In genomic region chr9:33510264-33511183, GRCh38 we compare ENCODE assay signal across 8 cellular contexts. TPM values are rescaled to one million over a fixed set of nuclear protein-coding genes. Genes with fewer than 3 reads are reported as not detected.
DNase-seq lines count a peak whose midpoint lies in the region; ATAC-seq and TF ChIP-seq lines count a peak whose summit lies in the region.

No MANE protein-coding gene starts in this region.

- peaks cover 4% of the 10 kb centered on the region for H3K9me3 Mint-ChIP-seq in Calu3 (ENCODE audit: low read depth, unreplicated experiment)
- H3K9me3 Mint-ChIP-seq in activated T-cell treated with anti-CD3 and anti-CD28 coated beads, Interleukin-2, amount 50 U/mL, for 4 hours = peaks cover 4% of the 10 kb centered on the region
- peaks cover 19% of the 10 kb centered on the region for H3K9me3 Mint-ChIP-seq in mesothelial cell of epicardium

- H3K4me3 Mint-ChIP-seq in Calu3 (ENCODE audit: low read depth, unreplicated experiment) (peak overlapping the region; percentile 86), mesothelial cell of epicardium (peak overlapping the region; percentile 95)
- peak overlapping the region; percentile 94 for H3K4me3 Mint-ChIP-seq in activated T-cell treated with anti-CD3 and anti-CD28 coated beads, Interleukin-2, amount 50 U/mL, for 4 hours

- TF ChIP-seq POLR2A in erythroblast (IDR thresholded peaks at IDR 0.05; ENCODE audit: low read length) = peak; percentile 84

- CTCF ChIA-PET in Calu3 (lab: Charles Lee) = interaction anchor here (0.6 to 1.1 kb wide), 4 partner anchors 14 to 246 kb away, joined by 3 to 5 read pairs (median 3); partner anchors contain the start of genes ANKRD18B, BAG1 and NOL6

- DNase-seq in Calu3 (peak; percentile 43), NCI-H82 (lab: John Stamatoyannopoulos, UW) (peak; percentile 74), erythroblast (lab: John Stamatoyannopoulos, UW) (peak; percentile 85 to 88), mesothelial cell of epicardium (ENCODE audit: low spot score in 2 of 2, unreplicated experiment in 2 of 2) (peak; percentile 28 to 65)
- DNase-seq in activated T-cell treated with anti-CD3 and anti-CD28 coated beads, Interleukin-2, amount 50 U/mL, for 4 hours = peak; percentile 14
- DNase-seq in stimulated activated naive CD8-positive, alpha-beta T cell treated with anti-CD3 and anti-CD28 coated beads, Interleukin-15, Interleukin-2, amounts not matched to agents 100 U/mL and 50 U/mL, for 24 hours = peak; percentile 57

- H3K4me1 Mint-ChIP-seq in Calu3 (ENCODE audit: low read depth, unreplicated experiment) (peaks cover 21% of the 10 kb centered on the region), mesothelial cell of epicardium (peaks cover 18% of the 10 kb centered on the region)
- peaks cover 20% of the 10 kb centered on the region for H3K4me1 Mint-ChIP-seq in activated T-cell treated with anti-CD3 and anti-CD28 coated beads, Interleukin-2, amount 50 U/mL, for 4 hours (ENCODE audit: low read depth)

- H3K27me3 Mint-ChIP-seq in Calu3 (ENCODE audit: unreplicated experiment) (no peaks in the 10 kb centered on the region), mesothelial cell of epicardium (ENCODE audit: low read depth) (no peaks in the 10 kb centered on the region)
- H3K27me3 Mint-ChIP-seq in activated T-cell treated with anti-CD3 and anti-CD28 coated beads, Interleukin-2, amount 50 U/mL, for 4 hours (ENCODE audit: low read depth) = no peaks in the 10 kb centered on the region

- H3K36me3 Mint-ChIP-seq in Calu3 (ENCODE audit: insufficient read depth, unreplicated experiment) = peaks cover 24% of the 10 kb centered on the region
- H3K36me3 Mint-ChIP-seq in activated T-cell treated with anti-CD3 and anti-CD28 coated beads, Interleukin-2, amount 50 U/mL, for 4 hours (ENCODE audit: insufficient read depth) = no peaks in the 10 kb centered on the region
- no peaks in the 10 kb centered on the region for H3K36me3 Mint-ChIP-seq in mesothelial cell of epicardium

- TF ChIP-seq CTCF in Calu3 (IDR thresholded peaks at IDR 0.05; ENCODE audit: unreplicated experiment) (no peak), mesothelial cell of epicardium (IDR thresholded peaks at IDR 0.05; ENCODE audit: unreplicated experiment) (no peak)

- TSS peak; percentile 69 for BruUV-seq in Calu3 (replicated peaks; lab: Mats Ljungman, UMichigan)

- ATAC-seq in HG02678 (IDR thresholded peaks at IDR 0.05; ENCODE audit: unreplicated experiment) (peak; percentile 67), HG03095 (IDR thresholded peaks at IDR 0.05; ENCODE audit: unreplicated experiment) (no peak)
- ATAC-seq in activated T-cell treated with anti-CD3 and anti-CD28 coated beads, Interleukin-2, amount 50 U/mL, for 4 hours = peak; percentile 72 to 74
- ATAC-seq in stimulated activated naive CD8-positive, alpha-beta T cell treated with anti-CD3 and anti-CD28 coated beads, Interleukin-15, Interleukin-2, amounts not matched to agents 100 U/mL and 50 U/mL, for 24 hours = peak; percentile 62

- H3K27ac Mint-ChIP-seq in Calu3 (ENCODE audit: unreplicated experiment) = peak overlapping the region; percentile 98
- peak overlapping the region; percentile 100 for H3K27ac Mint-ChIP-seq in mesothelial cell of epicardium

- intact Hi-C loops in Calu3 (cut with micrococcal nuclease; ENCODE audit: unreplicated experiment) = no loop called here

RNA-seq across cellular contexts. Expression of gene ANKRD18B, which starts 13.5 kb away (rescaled TPM):
- total RNA-seq in Calu3 (2022) (30.5 and 30.8 TPM in 2 replicates), mesothelial cell of epicardium (0.82 to 3.2 TPM (median 1.6 TPM) in 3 replicates)
- 1 to 10 TPM in 1 of 3 donors, not detected in 2; 2.4 TPM for total RNA-seq in activated T-cell treated with anti-CD3 and anti-CD28 coated beads, Interleukin-2, amount 50 U/mL, for 4 hours

RNA-seq across cellular contexts. Expression of gene NOL6, which starts 36.8 kb away (rescaled TPM):
- 39.3 and 48.7 TPM in 2 replicates for total RNA-seq in Calu3 (2022)
- total RNA-seq in activated T-cell treated with anti-CD3 and anti-CD28 coated beads, Interleukin-2, amount 50 U/mL, for 4 hours = 100 to 1,000 TPM; 150 to 170 (median 165) TPM
- 37.7 to 38.4 TPM (median 37.9 TPM) in 3 replicates for total RNA-seq in mesothelial cell of epicardium

Comparison
In these comparisons a context has a peak if more than half of its experiments do, and no peak if none do; other contexts are left out.
1. DNase-seq: peak in every context shown above with its lines; median percentile 86 in erythroblast; 74 in NCI-H82; 57 in stimulated activated naive CD8-positive, alpha-beta T cell treated with anti-CD3 and anti-CD28 coated beads, Interleukin-15, Interleukin-2, amounts not matched to agents 100 U/mL and 50 U/mL, for 24 hours; 46 in mesothelial cell of epicardium; 43 in Calu3; 14 in activated T-cell treated with anti-CD3 and anti-CD28 coated beads, Interleukin-2, amount 50 U/mL, for 4 hours.